ENCODE assay signal across 1 cellular context in the genomic region with DNA sequence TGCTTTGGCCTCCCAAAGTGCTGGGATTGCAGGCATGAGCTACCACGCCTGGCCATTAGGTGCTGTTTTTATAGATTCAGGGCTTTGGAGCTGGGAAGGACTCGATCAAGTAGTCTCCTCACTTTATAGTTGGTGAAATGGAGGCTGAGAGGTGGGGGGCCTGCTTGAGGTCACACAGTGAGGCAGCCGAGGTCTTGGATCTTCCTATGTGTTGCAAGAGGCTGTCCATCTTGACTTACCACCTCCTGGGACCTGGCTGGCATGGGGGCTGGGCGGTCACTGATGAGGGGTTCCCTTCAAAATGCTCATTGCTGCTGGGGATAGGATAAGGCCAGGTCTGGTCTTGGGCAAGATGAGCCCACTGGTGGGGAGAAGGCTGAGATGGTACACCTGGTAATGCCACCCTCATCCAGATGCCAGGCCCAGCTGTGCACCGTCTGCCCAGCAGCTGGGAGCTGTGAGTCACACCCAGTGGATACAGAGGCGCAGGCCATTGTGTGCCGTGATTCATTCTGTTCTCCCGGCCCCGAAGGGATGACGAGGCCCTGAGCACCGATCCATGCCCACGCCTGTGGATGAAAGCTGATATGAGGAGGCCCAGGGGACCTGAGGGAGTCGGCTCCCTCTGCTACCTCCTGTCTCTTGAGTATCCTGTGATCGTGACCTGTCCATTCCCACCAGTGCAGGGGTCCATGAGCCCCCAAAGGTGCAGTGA.
TF ChIP-seq lines count a peak whose summit lies in the region.

No MANE protein-coding gene starts in this region.

TF ChIP-seq in HEK293, 187 proteins besides CTCF, POLR2A, EP300 and RAD21 (continued from another document and continues in another):
- TF ChIP-seq, protein P1, sequence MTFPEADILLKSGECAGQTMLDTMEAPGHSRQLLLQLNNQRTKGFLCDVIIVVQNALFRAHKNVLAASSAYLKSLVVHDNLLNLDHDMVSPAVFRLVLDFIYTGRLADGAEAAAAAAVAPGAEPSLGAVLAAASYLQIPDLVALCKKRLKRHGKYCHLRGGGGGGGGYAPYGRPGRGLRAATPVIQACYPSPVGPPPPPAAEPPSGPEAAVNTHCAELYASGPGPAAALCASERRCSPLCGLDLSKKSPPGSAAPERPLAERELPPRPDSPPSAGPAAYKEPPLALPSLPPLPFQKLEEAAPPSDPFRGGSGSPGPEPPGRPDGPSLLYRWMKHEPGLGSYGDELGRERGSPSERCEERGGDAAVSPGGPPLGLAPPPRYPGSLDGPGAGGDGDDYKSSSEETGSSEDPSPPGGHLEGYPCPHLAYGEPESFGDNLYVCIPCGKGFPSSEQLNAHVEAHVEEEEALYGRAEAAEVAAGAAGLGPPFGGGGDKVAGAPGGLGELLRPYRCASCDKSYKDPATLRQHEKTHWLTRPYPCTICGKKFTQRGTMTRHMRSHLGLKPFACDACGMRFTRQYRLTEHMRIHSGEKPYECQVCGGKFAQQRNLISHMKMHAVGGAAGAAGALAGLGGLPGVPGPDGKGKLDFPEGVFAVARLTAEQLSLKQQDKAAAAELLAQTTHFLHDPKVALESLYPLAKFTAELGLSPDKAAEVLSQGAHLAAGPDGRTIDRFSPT (tag by site-specific recombination; IDR thresholded peaks at IDR 0.05): peak; percentile 99
- no peak for TF ChIP-seq ZFP3 (tag by site-specific recombination; IDR thresholded peaks at IDR 0.05; ENCODE audit: low read depth)
- TF ChIP-seq ZNF76 (tag by site-specific recombination; IDR thresholded peaks at IDR 0.05; ENCODE audit: borderline replicate concordance, low read depth): no peak
- 0 out of 2 replicates have a peak, but pooled peaks have one; percentile 45 for TF ChIP-seq ZNF10 (tag by site-specific recombination; IDR thresholded peaks at IDR 0.05)
- TF ChIP-seq ZNF660 (tag by site-specific recombination; IDR thresholded peaks at IDR 0.05): no peak; the same call in 1 of the 2 replicates
- TF ChIP-seq GLIS1 (tag by site-specific recombination; IDR thresholded peaks at IDR 0.05): peak; percentile 67
- TF ChIP-seq, protein P2, sequence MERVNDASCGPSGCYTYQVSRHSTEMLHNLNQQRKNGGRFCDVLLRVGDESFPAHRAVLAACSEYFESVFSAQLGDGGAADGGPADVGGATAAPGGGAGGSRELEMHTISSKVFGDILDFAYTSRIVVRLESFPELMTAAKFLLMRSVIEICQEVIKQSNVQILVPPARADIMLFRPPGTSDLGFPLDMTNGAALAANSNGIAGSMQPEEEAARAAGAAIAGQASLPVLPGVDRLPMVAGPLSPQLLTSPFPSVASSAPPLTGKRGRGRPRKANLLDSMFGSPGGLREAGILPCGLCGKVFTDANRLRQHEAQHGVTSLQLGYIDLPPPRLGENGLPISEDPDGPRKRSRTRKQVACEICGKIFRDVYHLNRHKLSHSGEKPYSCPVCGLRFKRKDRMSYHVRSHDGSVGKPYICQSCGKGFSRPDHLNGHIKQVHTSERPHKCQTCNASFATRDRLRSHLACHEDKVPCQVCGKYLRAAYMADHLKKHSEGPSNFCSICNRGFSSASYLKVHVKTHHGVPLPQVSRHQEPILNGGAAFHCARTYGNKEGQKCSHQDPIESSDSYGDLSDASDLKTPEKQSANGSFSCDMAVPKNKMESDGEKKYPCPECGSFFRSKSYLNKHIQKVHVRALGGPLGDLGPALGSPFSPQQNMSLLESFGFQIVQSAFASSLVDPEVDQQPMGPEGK (tag by site-specific recombination; IDR thresholded peaks at IDR 0.05): peak; percentile 63
- no peak for TF ChIP-seq RBAK (tag by site-specific recombination; IDR thresholded peaks at IDR 0.05)
- TF ChIP-seq GLI4 (tag by site-specific recombination; IDR thresholded peaks at IDR 0.05): no peak
- TF ChIP-seq YY1 (tag by site-specific recombination; IDR thresholded peaks at IDR 0.05): no peak
- no peak for TF ChIP-seq ZNF155 (tag by site-specific recombination; IDR thresholded peaks at IDR 0.05)
- TF ChIP-seq ZNF529 (tag by site-specific recombination; IDR thresholded peaks at IDR 0.05; ENCODE audit: insufficient replicate concordance): no peak
- TF ChIP-seq YY2 (tag by site-specific recombination; IDR thresholded peaks at IDR 0.05): no peak
- TF ChIP-seq KLF1 (tag by site-specific recombination; IDR thresholded peaks at IDR 0.05): peak; percentile 76
- TF ChIP-seq, protein P3, sequence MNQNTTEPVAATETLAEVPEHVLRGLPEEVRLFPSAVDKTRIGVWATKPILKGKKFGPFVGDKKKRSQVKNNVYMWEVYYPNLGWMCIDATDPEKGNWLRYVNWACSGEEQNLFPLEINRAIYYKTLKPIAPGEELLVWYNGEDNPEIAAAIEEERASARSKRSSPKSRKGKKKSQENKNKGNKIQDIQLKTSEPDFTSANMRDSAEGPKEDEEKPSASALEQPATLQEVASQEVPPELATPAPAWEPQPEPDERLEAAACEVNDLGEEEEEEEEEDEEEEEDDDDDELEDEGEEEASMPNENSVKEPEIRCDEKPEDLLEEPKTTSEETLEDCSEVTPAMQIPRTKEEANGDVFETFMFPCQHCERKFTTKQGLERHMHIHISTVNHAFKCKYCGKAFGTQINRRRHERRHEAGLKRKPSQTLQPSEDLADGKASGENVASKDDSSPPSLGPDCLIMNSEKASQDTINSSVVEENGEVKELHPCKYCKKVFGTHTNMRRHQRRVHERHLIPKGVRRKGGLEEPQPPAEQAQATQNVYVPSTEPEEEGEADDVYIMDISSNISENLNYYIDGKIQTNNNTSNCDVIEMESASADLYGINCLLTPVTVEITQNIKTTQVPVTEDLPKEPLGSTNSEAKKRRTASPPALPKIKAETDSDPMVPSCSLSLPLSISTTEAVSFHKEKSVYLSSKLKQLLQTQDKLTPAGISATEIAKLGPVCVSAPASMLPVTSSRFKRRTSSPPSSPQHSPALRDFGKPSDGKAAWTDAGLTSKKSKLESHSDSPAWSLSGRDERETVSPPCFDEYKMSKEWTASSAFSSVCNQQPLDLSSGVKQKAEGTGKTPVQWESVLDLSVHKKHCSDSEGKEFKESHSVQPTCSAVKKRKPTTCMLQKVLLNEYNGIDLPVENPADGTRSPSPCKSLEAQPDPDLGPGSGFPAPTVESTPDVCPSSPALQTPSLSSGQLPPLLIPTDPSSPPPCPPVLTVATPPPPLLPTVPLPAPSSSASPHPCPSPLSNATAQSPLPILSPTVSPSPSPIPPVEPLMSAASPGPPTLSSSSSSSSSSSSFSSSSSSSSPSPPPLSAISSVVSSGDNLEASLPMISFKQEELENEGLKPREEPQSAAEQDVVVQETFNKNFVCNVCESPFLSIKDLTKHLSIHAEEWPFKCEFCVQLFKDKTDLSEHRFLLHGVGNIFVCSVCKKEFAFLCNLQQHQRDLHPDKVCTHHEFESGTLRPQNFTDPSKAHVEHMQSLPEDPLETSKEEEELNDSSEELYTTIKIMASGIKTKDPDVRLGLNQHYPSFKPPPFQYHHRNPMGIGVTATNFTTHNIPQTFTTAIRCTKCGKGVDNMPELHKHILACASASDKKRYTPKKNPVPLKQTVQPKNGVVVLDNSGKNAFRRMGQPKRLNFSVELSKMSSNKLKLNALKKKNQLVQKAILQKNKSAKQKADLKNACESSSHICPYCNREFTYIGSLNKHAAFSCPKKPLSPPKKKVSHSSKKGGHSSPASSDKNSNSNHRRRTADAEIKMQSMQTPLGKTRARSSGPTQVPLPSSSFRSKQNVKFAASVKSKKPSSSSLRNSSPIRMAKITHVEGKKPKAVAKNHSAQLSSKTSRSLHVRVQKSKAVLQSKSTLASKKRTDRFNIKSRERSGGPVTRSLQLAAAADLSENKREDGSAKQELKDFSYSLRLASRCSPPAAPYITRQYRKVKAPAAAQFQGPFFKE (tag by site-specific recombination; IDR thresholded peaks at IDR 0.05; ENCODE audit: borderline replicate concordance): peak; percentile 35; the same call in 1 of the 2 replicates
- TF ChIP-seq, protein P4, sequence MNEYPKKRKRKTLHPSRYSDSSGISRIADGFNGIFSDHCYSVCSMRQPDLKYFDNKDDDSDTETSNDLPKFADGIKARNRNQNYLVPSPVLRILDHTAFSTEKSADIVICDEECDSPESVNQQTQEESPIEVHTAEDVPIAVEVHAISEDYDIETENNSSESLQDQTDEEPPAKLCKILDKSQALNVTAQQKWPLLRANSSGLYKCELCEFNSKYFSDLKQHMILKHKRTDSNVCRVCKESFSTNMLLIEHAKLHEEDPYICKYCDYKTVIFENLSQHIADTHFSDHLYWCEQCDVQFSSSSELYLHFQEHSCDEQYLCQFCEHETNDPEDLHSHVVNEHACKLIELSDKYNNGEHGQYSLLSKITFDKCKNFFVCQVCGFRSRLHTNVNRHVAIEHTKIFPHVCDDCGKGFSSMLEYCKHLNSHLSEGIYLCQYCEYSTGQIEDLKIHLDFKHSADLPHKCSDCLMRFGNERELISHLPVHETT (tag by site-specific recombination; IDR thresholded peaks at IDR 0.05): no peak
- peak; percentile 74 for TF ChIP-seq ZFHX2 (tag by site-specific recombination; conservative IDR thresholded peaks at IDR 0.05)
- no peak for TF ChIP-seq ZNF747 (tag by site-specific recombination; IDR thresholded peaks at IDR 0.05)
- TF ChIP-seq, protein P5, sequence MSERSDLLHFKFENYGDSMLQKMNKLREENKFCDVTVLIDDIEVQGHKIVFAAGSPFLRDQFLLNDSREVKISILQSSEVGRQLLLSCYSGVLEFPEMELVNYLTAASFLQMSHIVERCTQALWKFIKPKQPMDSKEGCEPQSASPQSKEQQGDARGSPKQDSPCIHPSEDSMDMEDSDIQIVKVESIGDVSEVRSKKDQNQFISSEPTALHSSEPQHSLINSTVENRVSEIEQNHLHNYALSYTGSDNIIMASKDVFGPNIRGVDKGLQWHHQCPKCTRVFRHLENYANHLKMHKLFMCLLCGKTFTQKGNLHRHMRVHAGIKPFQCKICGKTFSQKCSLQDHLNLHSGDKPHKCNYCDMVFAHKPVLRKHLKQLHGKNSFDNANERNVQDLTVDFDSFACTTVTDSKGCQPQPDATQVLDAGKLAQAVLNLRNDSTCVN (tag by site-specific recombination; optimal IDR thresholded peaks at IDR 0.05): peak; percentile 31
- TF ChIP-seq ZFP41 (tag by site-specific recombination; IDR thresholded peaks at IDR 0.05; ENCODE audit: borderline replicate concordance): no peak
- TF ChIP-seq, protein P6, sequence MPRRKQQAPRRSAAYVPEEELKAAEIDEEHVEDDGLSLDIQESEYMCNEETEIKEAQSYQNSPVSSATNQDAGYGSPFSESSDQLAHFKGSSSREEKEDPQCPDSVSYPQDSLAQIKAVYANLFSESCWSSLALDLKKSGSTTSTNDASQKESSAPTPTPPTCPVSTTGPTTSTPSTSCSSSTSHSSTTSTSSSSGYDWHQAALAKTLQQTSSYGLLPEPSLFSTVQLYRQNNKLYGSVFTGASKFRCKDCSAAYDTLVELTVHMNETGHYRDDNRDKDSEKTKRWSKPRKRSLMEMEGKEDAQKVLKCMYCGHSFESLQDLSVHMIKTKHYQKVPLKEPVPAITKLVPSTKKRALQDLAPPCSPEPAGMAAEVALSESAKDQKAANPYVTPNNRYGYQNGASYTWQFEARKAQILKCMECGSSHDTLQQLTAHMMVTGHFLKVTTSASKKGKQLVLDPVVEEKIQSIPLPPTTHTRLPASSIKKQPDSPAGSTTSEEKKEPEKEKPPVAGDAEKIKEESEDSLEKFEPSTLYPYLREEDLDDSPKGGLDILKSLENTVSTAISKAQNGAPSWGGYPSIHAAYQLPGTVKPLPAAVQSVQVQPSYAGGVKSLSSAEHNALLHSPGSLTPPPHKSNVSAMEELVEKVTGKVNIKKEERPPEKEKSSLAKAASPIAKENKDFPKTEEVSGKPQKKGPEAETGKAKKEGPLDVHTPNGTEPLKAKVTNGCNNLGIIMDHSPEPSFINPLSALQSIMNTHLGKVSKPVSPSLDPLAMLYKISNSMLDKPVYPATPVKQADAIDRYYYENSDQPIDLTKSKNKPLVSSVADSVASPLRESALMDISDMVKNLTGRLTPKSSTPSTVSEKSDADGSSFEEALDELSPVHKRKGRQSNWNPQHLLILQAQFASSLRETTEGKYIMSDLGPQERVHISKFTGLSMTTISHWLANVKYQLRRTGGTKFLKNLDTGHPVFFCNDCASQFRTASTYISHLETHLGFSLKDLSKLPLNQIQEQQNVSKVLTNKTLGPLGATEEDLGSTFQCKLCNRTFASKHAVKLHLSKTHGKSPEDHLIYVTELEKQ (tag by site-specific recombination; IDR thresholded peaks at IDR 0.05; ENCODE audit: borderline replicate concordance): peak; percentile 64; the same call in 1 of the 2 replicates
- TF ChIP-seq, protein P7, sequence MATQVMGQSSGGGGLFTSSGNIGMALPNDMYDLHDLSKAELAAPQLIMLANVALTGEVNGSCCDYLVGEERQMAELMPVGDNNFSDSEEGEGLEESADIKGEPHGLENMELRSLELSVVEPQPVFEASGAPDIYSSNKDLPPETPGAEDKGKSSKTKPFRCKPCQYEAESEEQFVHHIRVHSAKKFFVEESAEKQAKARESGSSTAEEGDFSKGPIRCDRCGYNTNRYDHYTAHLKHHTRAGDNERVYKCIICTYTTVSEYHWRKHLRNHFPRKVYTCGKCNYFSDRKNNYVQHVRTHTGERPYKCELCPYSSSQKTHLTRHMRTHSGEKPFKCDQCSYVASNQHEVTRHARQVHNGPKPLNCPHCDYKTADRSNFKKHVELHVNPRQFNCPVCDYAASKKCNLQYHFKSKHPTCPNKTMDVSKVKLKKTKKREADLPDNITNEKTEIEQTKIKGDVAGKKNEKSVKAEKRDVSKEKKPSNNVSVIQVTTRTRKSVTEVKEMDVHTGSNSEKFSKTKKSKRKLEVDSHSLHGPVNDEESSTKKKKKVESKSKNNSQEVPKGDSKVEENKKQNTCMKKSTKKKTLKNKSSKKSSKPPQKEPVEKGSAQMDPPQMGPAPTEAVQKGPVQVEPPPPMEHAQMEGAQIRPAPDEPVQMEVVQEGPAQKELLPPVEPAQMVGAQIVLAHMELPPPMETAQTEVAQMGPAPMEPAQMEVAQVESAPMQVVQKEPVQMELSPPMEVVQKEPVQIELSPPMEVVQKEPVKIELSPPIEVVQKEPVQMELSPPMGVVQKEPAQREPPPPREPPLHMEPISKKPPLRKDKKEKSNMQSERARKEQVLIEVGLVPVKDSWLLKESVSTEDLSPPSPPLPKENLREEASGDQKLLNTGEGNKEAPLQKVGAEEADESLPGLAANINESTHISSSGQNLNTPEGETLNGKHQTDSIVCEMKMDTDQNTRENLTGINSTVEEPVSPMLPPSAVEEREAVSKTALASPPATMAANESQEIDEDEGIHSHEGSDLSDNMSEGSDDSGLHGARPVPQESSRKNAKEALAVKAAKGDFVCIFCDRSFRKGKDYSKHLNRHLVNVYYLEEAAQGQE (tag by site-specific recombination; IDR thresholded peaks at IDR 0.05): no peak; the same call in 1 of the 2 replicates
- no peak for TF ChIP-seq ZNF202 (tag by site-specific recombination; IDR thresholded peaks at IDR 0.05; ENCODE audit: borderline replicate concordance)
- no peak for TF ChIP-seq ZNF555 (tag by site-specific recombination; conservative IDR thresholded peaks at IDR 0.05)
- no peak for TF ChIP-seq ZNF596 (tag by site-specific recombination; IDR thresholded peaks at IDR 0.05)
- TF ChIP-seq WT1 (tag by site-specific recombination; IDR thresholded peaks at IDR 0.05): no peak; the same call in 1 of the 2 replicates
- TF ChIP-seq, protein P8, sequence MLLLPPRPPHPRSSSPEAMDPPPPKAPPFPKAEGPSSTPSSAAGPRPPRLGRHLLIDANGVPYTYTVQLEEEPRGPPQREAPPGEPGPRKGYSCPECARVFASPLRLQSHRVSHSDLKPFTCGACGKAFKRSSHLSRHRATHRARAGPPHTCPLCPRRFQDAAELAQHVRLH (tag by site-specific recombination; IDR thresholded peaks at IDR 0.05): no peak
- TF ChIP-seq SCRT1 (tag by site-specific recombination; IDR thresholded peaks at IDR 0.05; ENCODE audit: borderline replicate concordance): no peak
- no peak for TF ChIP-seq ZNF521 (tag by site-specific recombination; IDR thresholded peaks at IDR 0.05)
- TF ChIP-seq ZNF626 (tag by site-specific recombination; IDR thresholded peaks at IDR 0.05): no peak
- TF ChIP-seq ZBTB17 (tag by site-specific recombination; IDR thresholded peaks at IDR 0.05): peak; percentile 98
- no peak for TF ChIP-seq ZNF354C (tag by site-specific recombination; IDR thresholded peaks at IDR 0.05; ENCODE audit: borderline replicate concordance, low read depth)
- TF ChIP-seq ZBTB7A (tag by site-specific recombination; IDR thresholded peaks at IDR 0.05; ENCODE audit: low read depth): no peak
